Comparison of ENCODE assay signal across 8 cellular contexts in the genomic region with DNA sequence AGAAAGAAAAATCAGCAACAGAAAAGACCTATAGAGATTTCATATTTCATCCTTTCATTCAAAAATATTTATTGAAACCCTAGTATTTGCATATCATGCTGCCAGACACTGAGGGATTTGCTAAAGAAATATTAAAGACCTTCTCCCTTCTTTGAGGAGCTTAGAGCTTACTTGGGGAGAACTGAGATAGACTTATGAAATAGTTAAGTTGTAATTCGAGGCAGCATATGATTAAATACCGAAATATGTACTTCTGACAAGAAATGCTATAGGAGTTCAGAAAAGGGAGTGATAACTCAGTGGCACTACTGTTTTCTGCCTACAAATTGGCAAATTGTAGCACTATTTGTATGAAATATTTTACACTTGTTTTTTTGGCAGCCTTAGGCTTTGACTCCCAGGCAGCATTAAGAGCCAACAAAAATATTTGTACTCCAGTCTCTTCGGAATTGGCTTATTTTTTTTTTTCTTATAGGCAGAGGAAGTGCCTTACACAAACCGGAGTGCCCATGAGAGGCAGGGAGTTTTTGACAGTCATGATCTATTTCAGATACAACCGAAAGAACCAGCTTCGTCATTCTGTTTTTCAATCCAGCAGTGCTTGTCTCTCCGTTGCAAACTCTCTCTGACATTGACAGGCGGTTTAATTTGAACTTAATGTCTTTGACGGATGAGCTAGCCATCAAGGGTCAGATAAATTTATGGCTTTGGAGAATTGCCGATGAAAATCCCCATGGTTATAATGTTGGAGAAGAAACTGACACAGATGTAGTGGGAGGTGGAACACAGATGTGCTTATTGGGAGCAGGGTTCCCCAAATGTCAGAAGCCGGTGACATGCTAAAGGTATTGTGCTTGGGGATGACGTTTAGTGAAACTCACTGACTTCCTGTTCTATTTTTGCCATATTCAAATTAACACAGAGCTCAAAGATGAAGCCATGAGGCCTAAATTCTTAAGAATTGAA. TPM values are rescaled to one million over a fixed set of nuclear protein-coding genes. Genes with fewer than 3 reads are reported as not detected.
DNase-seq lines count a peak whose midpoint lies in the region; ATAC-seq lines count a peak whose summit lies in the region.

No MANE protein-coding gene starts in this region.

- H3K4me3 ChIP-seq in duodenal mucosa (ENCODE audit: low read depth in 1 of 2, low read length in 2 of 2) (peak overlapping the region in 1 of 2 donors; percentile 36), skeletal muscle satellite cell (ENCODE audit: low read length) (peak overlapping the region; percentile 36)

- H3K27me3 ChIP-seq in duodenal mucosa (ENCODE audit: control insufficient read depth in 1 of 2, insufficient read depth in 2 of 2, low read length in 2 of 2) (no peaks in the 10 kb centered on the region), skeletal muscle satellite cell (ENCODE audit: control insufficient read depth, insufficient read depth, low read length) (peaks cover 13% of the 10 kb centered on the region)

- peak; percentile 74 for ATAC-seq in GM18867 (IDR thresholded peaks at IDR 0.05; ENCODE audit: unreplicated experiment)
- peak; percentile 71 for ATAC-seq in HG02884 (IDR thresholded peaks at IDR 0.05; ENCODE audit: unreplicated experiment)

- H3K4me1 ChIP-seq in duodenal mucosa (ENCODE audit: control insufficient read depth in 1 of 2, insufficient read depth in 2 of 2, low read length in 2 of 2) (peaks cover 5 to 7% of the 10 kb centered on the region in 2 donors), skeletal muscle satellite cell (ENCODE audit: control insufficient read depth, insufficient read depth, low read length) (peaks cover 19% of the 10 kb centered on the region)

- DNase-seq in SIG-M5 (lab: John Stamatoyannopoulos, UW) (peak; percentile 39), NCI-H1694 (lab: John Stamatoyannopoulos, UW) (no peak), SKM-1 treated with dmso at 0.1 percent for 144 hours (lab: John Stamatoyannopoulos, UW; ENCODE audit: unreplicated experiment) (no peak), DMS 273 treated with DMSO at 0.1 percent for 48 hours (lab: John Stamatoyannopoulos, UW) (no peak)

- H3K36me3 ChIP-seq in duodenal mucosa (ENCODE audit: control insufficient read depth in 1 of 2, insufficient read depth in 2 of 2, low read length in 2 of 2) (peaks cover 0 to 4% of the 10 kb centered on the region in 2 donors), skeletal muscle satellite cell (ENCODE audit: insufficient read depth, low read length) (no peaks in the 10 kb centered on the region)

- peak overlapping the region; percentile 67 for H3K4me2 ChIP-seq in skeletal muscle satellite cell (ENCODE audit: low read length)

- no peak overlapping the region for H3K27ac ChIP-seq in duodenal mucosa (ENCODE audit: low read depth, low read length)

- peak overlapping the region; percentile 7 to 22 for H3K9ac ChIP-seq in duodenal mucosa (ENCODE audit: low read depth in 1 of 2, low read length in 2 of 2)
- peak overlapping the region; percentile 3 for H3K9ac ChIP-seq in skeletal muscle satellite cell (ENCODE audit: low read depth, low read length)

- H3K9me3 ChIP-seq in duodenal mucosa (ENCODE audit: control insufficient read depth in 1 of 2, low read length in 2 of 2) (no peaks in the 10 kb centered on the region), skeletal muscle satellite cell (replicated peaks; ENCODE audit: low read length) (no peaks in the 10 kb centered on the region)

RNA-seq across cellular contexts. Expression of a gene that starts 59.4 kb away (rescaled TPM):
- 1.7 and 1.8 TPM in 2 replicates for total RNA-seq in skeletal muscle satellite cell (2012; rRNA removed)
